ENCODE assay signal across 14 cellular contexts in the genomic region with DNA sequence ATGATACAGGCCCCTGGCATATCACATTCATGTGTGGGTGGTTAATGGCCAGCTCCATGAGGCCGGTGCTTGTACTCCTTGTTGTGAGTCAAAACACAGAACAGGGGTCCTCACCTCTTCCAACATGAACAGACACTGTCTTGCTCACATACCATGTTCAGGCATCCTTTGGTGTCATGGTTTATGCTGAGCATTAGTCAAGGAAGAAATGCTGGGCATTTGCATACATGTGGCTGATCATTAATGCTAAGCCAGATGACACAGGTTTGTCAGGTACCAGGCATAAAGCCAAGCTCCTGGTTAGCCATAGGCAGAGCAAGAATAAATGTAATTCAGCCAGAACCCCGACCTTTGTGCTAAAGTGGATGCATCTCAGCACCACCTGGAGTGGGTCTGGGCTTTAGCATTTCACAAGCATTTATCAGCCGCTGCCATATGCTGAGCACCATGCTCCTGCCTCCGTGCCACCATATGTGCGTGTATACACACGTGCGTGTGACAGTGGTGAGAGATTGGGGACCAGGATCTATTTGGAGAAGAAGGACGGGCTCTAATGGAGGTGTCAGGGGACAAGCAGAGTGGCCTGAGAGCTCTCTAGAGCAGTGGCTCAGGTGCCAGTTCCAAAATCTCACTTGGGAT. TPM values are rescaled to one million over a fixed set of nuclear protein-coding genes. Genes with fewer than 3 reads are reported as not detected.
A peak's percentile ranks its signal among the peaks of the same experiment; 100 is the strongest.
DNase-seq lines count a peak whose midpoint lies in the region; ATAC-seq and TF ChIP-seq lines count a peak whose summit lies in the region.
"Had no signal": no experiment of that assay in that cellular context is flagged by ENCODE, and none has a peak within 500 bp of the region (broad histone marks: within the 10 kb centered on the region; RNA-seq: fewer than 3 reads in every experiment).

No MANE protein-coding gene starts in this region.

- H3K4me1 ChIP-seq in cardiac muscle cell (ENCODE audit: low read depth) (peaks cover 67% of the 10 kb centered on the region), hepatocyte (ENCODE audit: insufficient read depth) (peaks cover 33% of the 10 kb centered on the region), upper lobe of left lung (peaks cover 13 to 40% (median 28%) of the 10 kb centered on the region in 4 donors)

- H3K4me3 ChIP-seq in cardiac muscle cell (no peak overlapping the region), hepatocyte (no peak overlapping the region), upper lobe of left lung (no peak overlapping the region)
- H3K4me3 ChIP-seq: BLaER1 treated with 17β-estradiol and CSF1 and Interleukin-3, amounts not matched to agents 10 nM and 100 nM; SK-N-MC; spleen had no signal

- peaks cover 5% of the 10 kb centered on the region for H3K79me2 ChIP-seq in hepatocyte

- 95% methylated on average over 8 of the region's 8 CpGs for WGBS in hepatocyte (ENCODE audit: low lambda C conversion rate, missing lambda C conversion rate)
- WGBS in upper lobe of left lung, 2 donors: 66 to 88% methylated on average over 7 to 8 of the region's 8 CpGs

- no peak for TF ChIP-seq POLR2A in upper lobe of left lung (IDR thresholded peaks at IDR 0.05)

- DNase-seq in cardiac muscle cell (ENCODE audit: low read depth in 1 of 2, low spot score in 1 of 2) (no peak), Right ventricle myocardium inferior (ENCODE audit: missing footprints) (no peak), RWPE1 (ENCODE audit: low spot score) (no peak), hepatocyte (ENCODE audit: low spot score) (no peak), upper lobe of left lung (no peak), A172 (ENCODE audit: low spot score) (no peak), NCI-H1048 (lab: John Stamatoyannopoulos, UW) (no peak)
- DNase-seq: NCI-H1105 treated with DMSO at 0.1 percent for 48 hours, NCI-H774, spleen had no signal

- ATAC-seq in Right ventricle myocardium inferior: no peak
- ATAC-seq in upper lobe of left lung (ENCODE audit: low FRiP score in 2 of 2): no peak
- ATAC-seq in GM21367 (IDR thresholded peaks at IDR 0.05; ENCODE audit: unreplicated experiment): no peak
- ATAC-seq: natural killer cell treated with Interleukin-12 subunit alpha and Interleukin-12 subunit beta and Interleukin-15 and Interleukin-18, amount 100 ng/mL, for 72 hours had no signal

- H2AFZ ChIP-seq in hepatocyte: no peak overlapping the region

- no peak for TF ChIP-seq EP300 in upper lobe of left lung (IDR thresholded peaks at IDR 0.05)

- H3K9me2 ChIP-seq in hepatocyte (replicated peaks; ENCODE audit: insufficient read depth): no peaks in the 10 kb centered on the region

- no peaks in the 10 kb centered on the region for H3K9me3 ChIP-seq in cardiac muscle cell (ENCODE audit: low read depth)
- H3K9me3 ChIP-seq in hepatocyte (ENCODE audit: low read depth): no peaks in the 10 kb centered on the region
- H3K9me3 ChIP-seq in upper lobe of left lung: no peaks in the 10 kb centered on the region
- H3K9me3 ChIP-seq: BLaER1 treated with 17β-estradiol and CSF1 and Interleukin-3, amounts not matched to agents 10 nM and 100 nM; spleen had no signal

- TF ChIP-seq CTCF in cardiac muscle cell (IDR thresholded peaks at IDR 0.05; ENCODE audit: low read depth, low read length) (no peak), RWPE1 (conservative IDR thresholded peaks at IDR 0.05; ENCODE audit: low read depth) (no peak), hepatocyte (IDR thresholded peaks at IDR 0.05; ENCODE audit: poor library complexity) (no peak), upper lobe of left lung (IDR thresholded peaks at IDR 0.05) (no peak)

- intact Hi-C loops in Right ventricle myocardium inferior (cut with DNase I): no loop called here

- CTCF ChIA-PET in RWPE1 (lab: Yijun Ruan, JAX): no interaction called here

- POLR2A ChIA-PET in RWPE1 (lab: Yijun Ruan, JAX; ENCODE audit: low non-redundant PET): no interaction called here

- H3K4me2 ChIP-seq in hepatocyte: no peak overlapping the region

- H4K20me1 ChIP-seq in hepatocyte (ENCODE audit: insufficient read depth, poor library complexity, severe bottlenecking): no peaks in the 10 kb centered on the region
- H4K20me1 ChIP-seq: BLaER1 treated with 17β-estradiol and CSF1 and Interleukin-3, amounts not matched to agents 10 nM and 100 nM had no signal

- peak overlapping the region; percentile 86 for H3K27ac ChIP-seq in cardiac muscle cell
- peak overlapping the region; percentile 60 for H3K27ac ChIP-seq in RWPE1
- H3K27ac ChIP-seq in hepatocyte: peak overlapping the region; percentile 92
- peak overlapping the region in 3 of 4 donors; percentile 10 to 61 (median 27) for H3K27ac ChIP-seq in upper lobe of left lung
- H3K27ac ChIP-seq: SK-N-MC, spleen had no signal

- H3K36me3 ChIP-seq in cardiac muscle cell (peaks cover 7% of the 10 kb centered on the region), hepatocyte (replicated peaks; ENCODE audit: insufficient read depth, low read depth) (no peaks in the 10 kb centered on the region), upper lobe of left lung (peaks cover 4 to 22% (median 10%) of the 10 kb centered on the region in 4 donors)

- H3K27me3 ChIP-seq in cardiac muscle cell (no peaks in the 10 kb centered on the region), hepatocyte (no peaks in the 10 kb centered on the region), upper lobe of left lung (no peaks in the 10 kb centered on the region)
- H3K27me3 ChIP-seq: BLaER1 treated with 17β-estradiol and CSF1 and Interleukin-3, amounts not matched to agents 10 nM and 100 nM; spleen had no signal

RNA-seq across cellular contexts. Expression of a gene that starts 55.0 kb away (rescaled TPM):
- total RNA-seq in cardiac muscle cell (123 and 178 TPM in 2 replicates), Right ventricle myocardium inferior (42.0 TPM), hepatocyte (55.6 and 56.0 TPM in 2 replicates), upper lobe of left lung (100 to 1,000 TPM; 138 to 327 (median 175) TPM)
- polyA plus RNA-seq in cardiac muscle cell (153 and 191 TPM in 2 replicates), hepatocyte (36.8 and 55.8 TPM in 2 replicates)
- total RNA-seq in A172 (2014; rRNA removed; shearing (Covaris generic)): 95.3 and 148 TPM in 2 replicates

Comparison
In these comparisons a context has a peak if more than half of its experiments do, and no peak if none do; other contexts are left out.
1. H3K27ac ChIP-seq: peak in every context shown above with its lines; median percentile 92 in hepatocyte; 86 in cardiac muscle cell; 60 in RWPE1; 27 in upper lobe of left lung.